In genomic region chr11:70063555-70063954, GRCh38 we compare ENCODE assay signal across 19 cellular contexts. TPM values are rescaled to one million over a fixed set of nuclear protein-coding genes. Genes with fewer than 3 reads are reported as not detected.
DNase-seq lines count a peak whose midpoint lies in the region; ATAC-seq, FAIRE-seq and TF ChIP-seq lines count a peak whose summit lies in the region.
"Had no signal": no experiment of that assay in that cellular context is flagged by ENCODE, and none has a peak within 500 bp of the region (broad histone marks: within the 10 kb centered on the region; RNA-seq: fewer than 3 reads in every experiment).

No MANE protein-coding gene starts in this region.

- no peak overlapping the region for H3K4me3 ChIP-seq in breast epithelium
- H3K4me3 ChIP-seq in H1 (ENCODE audit: extremely low read depth in 1 of 4, insufficient read depth in 2 of 4, low read depth in 3 of 4, low read length in 4 of 4): no peak overlapping the region
- H3K4me3 ChIP-seq in A673 (ENCODE audit: low read depth, low read length, poor library complexity, severe bottlenecking): no peak overlapping the region
- H3K4me3 ChIP-seq in upper lobe of right lung: no peak overlapping the region

- no peak overlapping the region for H2BK5ac ChIP-seq in H1 (ENCODE audit: low read depth, low read length)

- no peak overlapping the region for H3K4ac ChIP-seq in H1 (replicated peaks; ENCODE audit: insufficient read length, low read depth, low read length)

- H2BK120ac ChIP-seq in H1 (replicated peaks; ENCODE audit: low read depth, low read length): no peak overlapping the region

- H3K18ac ChIP-seq in H1 (ENCODE audit: extremely low read depth, low read length): no peak overlapping the region

- TF ChIP-seq RAD21 in H1 (IDR thresholded peaks at IDR 0.05 in 1 of 2, conservative IDR thresholded peaks at IDR 0.05 in 1 of 2; ENCODE audit: low read depth in 2 of 2, low read length in 2 of 2): no peak

- no peak overlapping the region for H3K23ac ChIP-seq in H1 (ENCODE audit: insufficient read length)

- TF ChIP-seq EP300 in H1 (IDR thresholded peaks at IDR 0.05; ENCODE audit: borderline replicate concordance in 1 of 2, low read depth in 2 of 2, low read length in 2 of 2): no peak

- no peak overlapping the region for H3K14ac ChIP-seq in H1 (ENCODE audit: insufficient read length)

- H3K36me3 ChIP-seq in breast epithelium: no peaks in the 10 kb centered on the region
- H3K36me3 ChIP-seq in H1 (ENCODE audit: control insufficient read depth in 2 of 4, insufficient read depth in 4 of 4, low read length in 3 of 4): no peaks in the 10 kb centered on the region
- H3K36me3 ChIP-seq in A673 (ENCODE audit: insufficient read depth, low read length, poor library complexity, severe bottlenecking): no peaks in the 10 kb centered on the region
- no peaks in the 10 kb centered on the region for H3K36me3 ChIP-seq in upper lobe of right lung

- H3K27me3 ChIP-seq in breast epithelium (no peaks in the 10 kb centered on the region), H1 (replicated peaks in 1 of 4; ENCODE audit: control insufficient read depth in 3 of 4, extremely low read depth in 1 of 4, insufficient read depth in 3 of 4, low read length in 3 of 4) (no peaks in the 10 kb centered on the region; a peak in 2 of 7 replicates), A673 (replicated peaks; ENCODE audit: insufficient read depth, low read depth, low read length, poor library complexity) (peaks cover 5% of the 10 kb centered on the region), upper lobe of right lung (peaks cover 13% of the 10 kb centered on the region)

- H4K20me1 ChIP-seq in H1 (replicated peaks in 1 of 2; ENCODE audit: control insufficient read depth in 1 of 2, insufficient read depth in 2 of 2, low read length in 2 of 2): no peaks in the 10 kb centered on the region

- H3K4me1 Mint-ChIP-seq in MCF 10A (ENCODE audit: insufficient read depth, unreplicated experiment) (peaks cover 12% of the 10 kb centered on the region), mesothelial cell of epicardium (peaks cover 46% of the 10 kb centered on the region)
- H3K4me1 Mint-ChIP-seq: CD14-positive monocyte, IgD-negative memory B cell had no signal

- 0 out of 2 replicates have a peak overlapping the region, but pooled peaks have one; percentile 61 for H2BK15ac ChIP-seq in H1 (ENCODE audit: low read length)

- intact Hi-C loops in breast epithelium (cut with DNase I; ENCODE audit: low total_unique reads): no loop called here
- intact Hi-C loops in MCF 10A (cut with micrococcal nuclease): no loop called here
- intact Hi-C loops in A673 (cut with micrococcal nuclease; ENCODE audit: unreplicated experiment): no loop called here
- intact Hi-C loops in upper lobe of right lung (cut with DNase I): no loop called here

- no peak overlapping the region for H4K8ac ChIP-seq in H1 (ENCODE audit: extremely low read depth, insufficient read depth, low read length)

- H3K27ac ChIP-seq in breast epithelium (peak overlapping the region; percentile 91 to 92), H1 (ENCODE audit: low read depth, low read length) (no peak overlapping the region), A673 (ENCODE audit: low read depth, low read length, poor library complexity, severe bottlenecking) (no peak overlapping the region), upper lobe of right lung (no peak overlapping the region)

- H3K79me1 ChIP-seq in H1 (ENCODE audit: low read depth, low read length): no peaks in the 10 kb centered on the region

- POLR2A ChIA-PET in MCF 10A (lab: Yijun Ruan, JAX) (no interaction called here), H1 (lab: Charles Lee; ENCODE audit: partially characterized antibody) (interaction anchor here (0.7 kb wide), 1 partner anchor 14 kb away, joined by 3 read pairs; no protein-coding TSS in a partner anchor), A673 (lab: Charles Lee; ENCODE audit: low non-redundant PET) (no interaction called here)

- no peak overlapping the region for H4K5ac ChIP-seq in H1 (ENCODE audit: insufficient read length, low read depth, low read length)

- H3K4me2 ChIP-seq in H1 (ENCODE audit: insufficient read depth in 1 of 2, low read depth in 2 of 2, low read length in 2 of 2): no peak overlapping the region

- no peak overlapping the region for H2BK20ac ChIP-seq in H1 (ENCODE audit: low read length)

- H3K9ac ChIP-seq in H1 (replicated peaks in 1 of 4; ENCODE audit: extremely low read depth in 1 of 4, low read depth in 3 of 4, low read length in 3 of 4): no peak overlapping the region

- H3K4me3 Mint-ChIP-seq in MCF 10A (ENCODE audit: unreplicated experiment) (no peak overlapping the region), mesothelial cell of epicardium (no peak overlapping the region)
- H3K4me3 Mint-ChIP-seq: CD14-positive monocyte had no signal

- no peak overlapping the region for H3K56ac ChIP-seq in H1 (replicated peaks; ENCODE audit: insufficient read length, low read depth, low read length)

- 93% methylated on average over 4 of the region's 4 CpGs; no CpG with 5 or more reads in 1 of the 2 experiments for WGBS in H1 (ENCODE audit: extremely low coverage in 1 of 2, insufficient coverage in 1 of 2, insufficient read length in 1 of 2, insufficient replicate concordance in 2 of 2, low coverage in 1 of 2, low lambda C conversion rate in 2 of 2, missing lambda C conversion rate in 1 of 2), 2 experiments

- TF ChIP-seq CTCF in breast epithelium (IDR thresholded peaks at IDR 0.05) (no peak), MCF 10A (IDR thresholded peaks at IDR 0.05; ENCODE audit: unreplicated experiment) (no peak), H1 (IDR thresholded peaks at IDR 0.05; ENCODE audit: control extremely low read depth in 1 of 3, insufficient read depth in 1 of 3, low read depth in 1 of 3, low read length in 3 of 3) (no peak), mesothelial cell of epicardium (IDR thresholded peaks at IDR 0.05; ENCODE audit: unreplicated experiment) (no peak), omental fat pad (IDR thresholded peaks at IDR 0.05) (no peak), A673 (conservative IDR thresholded peaks at IDR 0.05; ENCODE audit: low read depth, low read length) (no peak), upper lobe of right lung (IDR thresholded peaks at IDR 0.05) (no peak)

- no peak for TF ChIP-seq POLR2A in breast epithelium (IDR thresholded peaks at IDR 0.05)
- TF ChIP-seq POLR2A in H1 (IDR thresholded peaks at IDR 0.05; ENCODE audit: control extremely low read depth in 1 of 2, low read depth in 2 of 2, low read length in 2 of 2): no peak

- no peak overlapping the region for H2AFZ ChIP-seq in H1 (ENCODE audit: low read length)

- H2AK5ac ChIP-seq in H1 (ENCODE audit: low read depth, low read length): no peak overlapping the region

- no peaks in the 10 kb centered on the region for H3K36me3 Mint-ChIP-seq in MCF 10A (ENCODE audit: insufficient read depth, unreplicated experiment)
- no peaks in the 10 kb centered on the region for H3K36me3 Mint-ChIP-seq in mesothelial cell of epicardium
- H3K36me3 Mint-ChIP-seq: CD14-positive monocyte, IgD-negative memory B cell had no signal

- no peak for FAIRE-seq in H1 (lab: Jason Lieb, UNC)
- FAIRE-seq: A204.1 had no signal

- CTCF ChIA-PET in MCF 10A (lab: Yijun Ruan, JAX) (no interaction called here), H1 (lab: Charles Lee; ENCODE audit: partially characterized antibody) (interaction anchor here (0.7 to 1.8 kb wide), 6 partner anchors 16 to 148 kb away, joined by 3 to 8 read pairs (median 3); no protein-coding TSS in a partner anchor), A673 (lab: Charles Lee) (no interaction called here)

- no peaks in the 10 kb centered on the region for H3K23me2 ChIP-seq in H1 (ENCODE audit: low read depth, low read length)

- no peaks in the 10 kb centered on the region for H3K9me3 Mint-ChIP-seq in MCF 10A (ENCODE audit: unreplicated experiment)
- no peaks in the 10 kb centered on the region for H3K9me3 Mint-ChIP-seq in mesothelial cell of epicardium

- H3K4me1 ChIP-seq in breast epithelium (peaks cover 0 to 15% of the 10 kb centered on the region in 2 donors), H1 (replicated peaks in 1 of 4; ENCODE audit: control insufficient read depth in 3 of 4, insufficient read depth in 4 of 4, low read length in 3 of 4) (peaks cover 2 to 24% (median 5%) of the 10 kb centered on the region in 4 experiments), A673 (ENCODE audit: insufficient read depth, low read length, poor library complexity, severe bottlenecking) (no peaks in the 10 kb centered on the region), upper lobe of right lung (peaks cover 3% of the 10 kb centered on the region)

- no peaks in the 10 kb centered on the region for H3K79me2 ChIP-seq in H1 (ENCODE audit: control insufficient read depth in 1 of 2, insufficient read depth in 2 of 2, low read length in 2 of 2)

- H3K9me3 ChIP-seq in breast epithelium: no peaks in the 10 kb centered on the region
- H3K9me3 ChIP-seq in H1 (ENCODE audit: insufficient read depth in 2 of 2, low read depth in 1 of 2, low read length in 1 of 2): no peaks in the 10 kb centered on the region
- no peaks in the 10 kb centered on the region for H3K9me3 ChIP-seq in A673 (ENCODE audit: low read depth, low read length, poor library complexity, severe bottlenecking)
- no peaks in the 10 kb centered on the region for H3K9me3 ChIP-seq in upper lobe of right lung

- H3K27me3 Mint-ChIP-seq in MCF 10A (ENCODE audit: insufficient read depth, unreplicated experiment) (peaks cover 10% of the 10 kb centered on the region), mesothelial cell of epicardium (ENCODE audit: low read depth) (no peaks in the 10 kb centered on the region)

- no TSS peak for BruUV-seq in MCF 10A (replicated peaks; lab: Mats Ljungman, UMichigan)
- BruUV-seq in A673 (replicated peaks; lab: Mats Ljungman, UMichigan): no TSS peak

- H4K91ac ChIP-seq in H1 (replicated peaks; ENCODE audit: insufficient read length, low read length): no peak overlapping the region

- H2BK12ac ChIP-seq in H1 (ENCODE audit: low read depth, low read length): no peak overlapping the region

- peak in 1 of 2 donors; percentile 87 for DNase-seq in breast epithelium (ENCODE audit: low spot score in 2 of 2)
- DNase-seq in MCF 10A (ENCODE audit: unreplicated experiment): no peak
- no peak for DNase-seq in H1 (ENCODE audit: low read depth in 1 of 2, low spot score in 2 of 2)
- DNase-seq in mesothelial cell of epicardium (ENCODE audit: low spot score in 2 of 2, unreplicated experiment in 2 of 2): no peak
- DNase-seq in omental fat pad (ENCODE audit: low spot score): no peak
- DNase-seq in NCI-H2196 (lab: John Stamatoyannopoulos, UW; ENCODE audit: unreplicated experiment): no peak
- DNase-seq in A673 (ENCODE audit: low spot score): no peak
- DNase-seq in upper lobe of right lung: no peak
- DNase-seq: COR-L47, H7, NCI-H1436, NCI-H2029 treated with DMSO at 0.1 percent for 48 hours, NCI-H345, NCI-H69, SHP77 treated with DMSO at 0.1 percent for 48 hours had no signal

- no peak for ATAC-seq in omental fat pad (ENCODE audit: low FRiP score)
- ATAC-seq in upper lobe of right lung: no peak

- no peak overlapping the region for H3K27ac Mint-ChIP-seq in MCF 10A (ENCODE audit: low read depth, unreplicated experiment)
- peak overlapping the region; percentile 19 for H3K27ac Mint-ChIP-seq in mesothelial cell of epicardium
- H3K27ac Mint-ChIP-seq: CD14-positive monocyte, IgD-negative memory B cell had no signal

RNA-seq across cellular contexts. Expression of gene ANO1, which starts 14.6 kb away (rescaled TPM):
- total RNA-seq in breast epithelium (10 to 100 TPM in 2 of 3 donors, 1 to 10 TPM in 1; 3.7 to 95.0 (median 53.7) TPM), MCF 10A (2022) (not detected in 2 replicates), mesothelial cell of epicardium (35.1 to 39.6 TPM (median 37.2 TPM) in 3 replicates), omental fat pad (10 to 100 TPM in 1 of 4 donors, 1 to 10 TPM in 3; 1.7 to 13.9 (median 5.3) TPM), A673 (2021) (0.59 and 0.90 TPM in 2 replicates), upper lobe of right lung (16.8 TPM)
- total RNA-seq in H1 (2021; fragmentation: NEBNext Ultra II Directional; extraction: Animal tissue kit (Norgen Biotek cat#: 25700)): 4.3 and 5.0 TPM in 2 replicates
- polyA plus RNA-seq in H1 (2011; rRNA removed): 3.6 and 4.7 TPM in 2 replicates
- 2.7 TPM for polyA plus RNA-seq in H1 (2011; cell fraction: cytosol; rRNA removed)
- 8.2 TPM for polyA plus RNA-seq in H1 (2011; cell fraction: nucleus; rRNA removed)
- polyA plus RNA-seq in H1 (2012, experiment 1 of 2): 3.5 to 8.6 TPM (median 6.9 TPM) in 4 replicates
- polyA plus RNA-seq in H1 (2012, experiment 2 of 2): 1.3 TPM
- polyA plus RNA-seq in H1 (2013, experiment 1 of 2): 4.9 TPM
- polyA plus RNA-seq in H1 (2013, experiment 2 of 2): 4.3 TPM
- polyA minus RNA-seq in H1 (2011; rRNA and poly(A)+ RNA removed): 3.2 and 6.5 TPM in 2 replicates
- 3.9 TPM for polyA minus RNA-seq in H1 (2011; cell fraction: cytosol; rRNA and poly(A)+ RNA removed)
- 6.7 TPM for polyA minus RNA-seq in H1 (2011; cell fraction: nucleus; rRNA and poly(A)+ RNA removed)
- total RNA-seq: LHCN-M2 had no signal
- polyA plus RNA-seq: CD14-positive monocyte, IgD-negative memory B cell had no signal

Comparison
In these comparisons a context has a peak if more than half of its experiments do, and no peak if none do; other contexts are left out.
1. H3K27ac ChIP-seq: peak in breast epithelium (2 of 2); none in H1 (single experiment), A673 (single experiment) and upper lobe of right lung (single experiment).